In the genomic region with DNA sequence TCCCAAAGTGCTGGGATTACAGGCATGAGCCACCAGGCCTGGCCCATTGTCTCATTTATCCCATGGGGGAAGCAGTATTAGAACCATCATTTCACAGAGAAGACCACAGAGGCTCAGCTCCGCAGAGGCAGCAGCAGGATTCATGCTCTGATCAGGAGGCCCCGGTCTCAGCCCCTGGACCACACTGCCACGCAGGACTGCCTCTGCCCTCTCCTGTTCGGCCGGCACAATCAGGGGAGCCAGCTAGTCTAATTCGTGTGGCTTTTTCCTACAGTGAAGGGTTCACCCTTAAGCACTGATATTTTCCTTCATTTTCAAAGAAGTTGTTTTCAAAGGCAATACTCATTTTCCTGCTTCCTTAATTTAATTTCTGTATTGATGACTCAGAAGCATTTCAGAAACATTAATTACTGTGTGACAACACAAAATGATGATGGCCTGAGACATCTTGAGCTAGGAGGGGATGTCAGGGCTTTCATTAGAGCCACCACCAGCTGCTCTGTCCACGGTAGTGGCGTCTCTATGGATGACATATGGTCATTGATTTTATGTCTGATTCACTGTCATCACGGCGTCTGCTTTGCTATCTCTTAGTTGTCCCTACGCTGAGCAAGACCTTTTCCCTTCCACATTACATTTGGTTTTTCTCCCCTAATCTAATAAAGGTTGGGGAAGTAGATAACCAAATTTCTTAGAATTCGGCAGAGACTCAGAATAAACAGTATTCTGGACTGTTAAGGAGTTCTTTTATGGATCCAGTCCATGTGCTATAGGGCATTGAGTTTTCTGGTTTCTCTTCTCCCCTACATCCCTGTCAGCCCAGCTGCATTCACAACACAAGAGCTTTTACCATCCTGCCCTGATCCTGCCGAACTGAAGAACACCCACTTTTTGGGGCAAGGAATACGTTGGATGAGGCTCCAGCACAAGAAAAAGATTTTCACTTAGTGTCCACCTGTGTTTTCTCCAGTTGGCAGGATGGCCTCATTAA, we compare ENCODE assay signal across 18 cellular contexts.
"Had no signal": no experiment of that assay in that cellular context is flagged by ENCODE, and none has a peak within 500 bp of the region (broad histone marks: within the 10 kb centered on the region; RNA-seq: fewer than 3 reads in every experiment).

No MANE protein-coding gene starts in this region.

- H3K27me3 ChIP-seq: pancreas, suprapubic skin, upper lobe of left lung had no signal

- DNase-seq: activated B cell treated with CpG ODN at 0.5 μM for 24 hours; activated CD4-positive, alpha-beta T cell treated with anti-CD3 and anti-CD28 coated beads, Interleukin-2, amount 10 ng/mL, durations not matched to agents 24 days and 14 days; activated CD8-positive, alpha-beta memory T cell treated with anti-CD3 and anti-CD28 coated beads for 24 hours; amniotic stem cell; effector memory CD8-positive, alpha-beta T cell; hypothalamus; lower lobe of right lung; midbrain; pancreas; stimulated activated CD4-positive, alpha-beta T cell treated with anti-CD3 and anti-CD28 coated beads, Interleukin-4, amount 100 ng/mL, for 1 hour; stimulated activated CD8-positive, alpha-beta memory T cell treated with anti-CD3 and anti-CD28 coated beads, Interleukin-4, amount 100 ng/mL, for 48 hours; stimulated activated naive CD8-positive, alpha-beta T cell treated with anti-CD3 and anti-CD28 coated beads, Interleukin-15, Interleukin-2, amounts not matched to agents 100 U/mL and 50 U/mL, for 24 hours; T1000; upper lobe of left lung had no signal

- H3K4me3 Mint-ChIP-seq: activated B cell treated with CpG ODN at 0.5 μM for 24 hours; activated CD4-positive, alpha-beta T cell treated with anti-CD3 and anti-CD28 coated beads, Interleukin-2, amount 10 ng/mL, durations not matched to agents 24 days and 14 days; activated naive CD4-positive, alpha-beta T cell treated with anti-CD3 and anti-CD28 coated beads, Interleukin-2, amount 50 U/mL, for 24 hours; activated T-helper 17 cell treated with anti-CD3 and anti-CD28 coated beads, Interleukin-2, amount 50 U/mL, for 72 hours; brain; effector memory CD8-positive, alpha-beta T cell had no signal

- H3K9me3 Mint-ChIP-seq: activated B cell treated with CpG ODN at 0.5 μM for 24 hours; activated CD4-positive, alpha-beta T cell treated with anti-CD3 and anti-CD28 coated beads, Interleukin-2, amount 10 ng/mL, durations not matched to agents 24 days and 14 days; activated naive CD4-positive, alpha-beta T cell treated with anti-CD3 and anti-CD28 coated beads, Interleukin-2, amount 50 U/mL, for 24 hours; activated T-helper 17 cell treated with anti-CD3 and anti-CD28 coated beads, Interleukin-2, amount 50 U/mL, for 72 hours; brain; effector memory CD8-positive, alpha-beta T cell had no signal

- H3K4me3 ChIP-seq: lower lobe of right lung, pancreas, suprapubic skin, upper lobe of left lung had no signal

- H3K36me3 ChIP-seq: lower lobe of right lung, pancreas, upper lobe of left lung had no signal

- H3K4me1 Mint-ChIP-seq: activated B cell treated with CpG ODN at 0.5 μM for 24 hours; activated CD4-positive, alpha-beta T cell treated with anti-CD3 and anti-CD28 coated beads, Interleukin-2, amount 10 ng/mL, durations not matched to agents 24 days and 14 days; activated naive CD4-positive, alpha-beta T cell treated with anti-CD3 and anti-CD28 coated beads, Interleukin-2, amount 50 U/mL, for 24 hours; activated T-helper 17 cell treated with anti-CD3 and anti-CD28 coated beads, Interleukin-2, amount 50 U/mL, for 72 hours had no signal

- H3K27ac ChIP-seq: lower lobe of right lung, pancreas, suprapubic skin, upper lobe of left lung had no signal

- H3K9me3 ChIP-seq: lower lobe of right lung, pancreas, suprapubic skin, upper lobe of left lung had no signal

- H3K4me1 ChIP-seq: lower lobe of right lung, pancreas, suprapubic skin, upper lobe of left lung had no signal

- ATAC-seq: activated T-helper 17 cell treated with anti-CD3 and anti-CD28 coated beads, Interleukin-2, amount 50 U/mL, for 72 hours; effector memory CD8-positive, alpha-beta T cell; lower lobe of right lung; pancreas; stimulated activated naive CD8-positive, alpha-beta T cell treated with anti-CD3 and anti-CD28 coated beads, Interleukin-15, Interleukin-2, amounts not matched to agents 100 U/mL and 50 U/mL, for 24 hours had no signal

- H3K27ac Mint-ChIP-seq: activated B cell treated with CpG ODN at 0.5 μM for 24 hours; activated CD4-positive, alpha-beta T cell treated with anti-CD3 and anti-CD28 coated beads, Interleukin-2, amount 10 ng/mL, durations not matched to agents 24 days and 14 days; activated naive CD4-positive, alpha-beta T cell treated with anti-CD3 and anti-CD28 coated beads, Interleukin-2, amount 50 U/mL, for 24 hours; activated T-helper 17 cell treated with anti-CD3 and anti-CD28 coated beads, Interleukin-2, amount 50 U/mL, for 72 hours; effector memory CD8-positive, alpha-beta T cell had no signal

- H3K27me3 Mint-ChIP-seq: activated B cell treated with CpG ODN at 0.5 μM for 24 hours; activated CD4-positive, alpha-beta T cell treated with anti-CD3 and anti-CD28 coated beads, Interleukin-2, amount 10 ng/mL, durations not matched to agents 24 days and 14 days; activated naive CD4-positive, alpha-beta T cell treated with anti-CD3 and anti-CD28 coated beads, Interleukin-2, amount 50 U/mL, for 24 hours; activated T-helper 17 cell treated with anti-CD3 and anti-CD28 coated beads, Interleukin-2, amount 50 U/mL, for 72 hours; brain; effector memory CD8-positive, alpha-beta T cell had no signal
